ENCODE assay signal across 9 cellular contexts in genomic region chr18:50819727-50820378, GRCh38. TPM values are rescaled to one million over a fixed set of nuclear protein-coding genes. Genes with fewer than 3 reads are reported as not detected.
A peak's percentile ranks its signal among the peaks of the same experiment; 100 is the strongest.
DNase-seq lines count a peak whose midpoint lies in the region; ATAC-seq, FAIRE-seq and TF ChIP-seq lines count a peak whose summit lies in the region.
"Had no signal": no experiment of that assay in that cellular context is flagged by ENCODE, and none has a peak within 500 bp of the region (broad histone marks: within the 10 kb centered on the region; RNA-seq: fewer than 3 reads in every experiment).

Gene MRO, minus strand, starts transcription at chr18:50820016. Its CDS starts 10,616 bp downstream, at chr18:50809400.

- H3K4me1 ChIP-seq in kidney (ENCODE audit: control insufficient read depth in 1 of 2, insufficient read depth in 1 of 2, low read depth in 1 of 2, low read length in 2 of 2): peaks cover 16% of the 10 kb centered on the region in 2 donors

- ATAC-seq in GM19023 (IDR thresholded peaks at IDR 0.05; ENCODE audit: unreplicated experiment): peak; percentile 93
- ATAC-seq in HG03280 (IDR thresholded peaks at IDR 0.05; ENCODE audit: unreplicated experiment): peak; percentile 93
- peak; percentile 86 for ATAC-seq in activated B cell treated with CpG ODN at 0.5 μM for 24 hours (ENCODE audit: low read depth)

- no peak within 1 kb of the TSS for H3K4me3 Mint-ChIP-seq in activated B cell treated with CpG ODN at 0.5 μM for 24 hours

- intact Hi-C loops in activated B cell treated with CpG ODN at 0.5 μM for 24 hours (cut with micrococcal nuclease) (loop anchor here (1.0 to 10.0 kb wide), 9 partner anchors 46 to 1467 kb away; partner anchors contain the start of genes ELAC1, ME2, MEX3C and SMAD4), kidney (cut with DNase I) (no loop called here)

- DNase-seq in AG09319 (ENCODE audit: extremely low read depth, low read depth) (peak; percentile 31), NCI-H226 (peak; percentile 18), activated B cell treated with CpG ODN at 0.5 μM for 24 hours (peak; percentile 70), kidney (peak; percentile 94)
- DNase-seq in central memory CD4-positive, alpha-beta T cell: peak; percentile 66
- DNase-seq in stimulated activated CD4-positive, alpha-beta T cell treated with anti-CD3 and anti-CD28 coated beads, Interleukin-12 subunit alpha, Interleukin-12 subunit beta, amount 100 ng/mL, for 48 hours (ENCODE audit: low read depth in 2 of 3, low spot score in 1 of 3): peak; percentile 63 to 70 (median 67)

- peak within 1 kb of the TSS; percentile 52 to 64 for H3K4me3 ChIP-seq in kidney (ENCODE audit: low read length in 2 of 2)

- no peaks in the 10 kb centered on the region for H3K27me3 Mint-ChIP-seq in activated B cell treated with CpG ODN at 0.5 μM for 24 hours
- H3K27me3 Mint-ChIP-seq: IgD-negative memory B cell had no signal

- CTCF ChIA-PET in activated B cell treated with CpG ODN at 0.5 μM for 24 hours (lab: Charles Lee): interaction anchor here (0.7 to 6.1 kb wide), 23 partner anchors 11 to 289 kb away, joined by 3 to 73 read pairs (median 4); partner anchors contain the start of genes ME2 and SMAD4

- POLR2A ChIA-PET in activated B cell treated with CpG ODN at 0.5 μM for 24 hours (lab: Charles Lee): interaction anchor here (0.6 to 3.4 kb wide), 5 partner anchors 11 to 378 kb away, joined by 4 to 17 read pairs (median 4); partner anchors contain the start of genes ELAC1, ME2 and MEX3C

- H3K27ac ChIP-seq in kidney (ENCODE audit: low read depth in 2 of 2, low read length in 2 of 2): peak within 1 kb of the TSS; percentile 22 to 52

- FAIRE-seq in kidney (lab: Jason Lieb, UNC): no peak

- no peaks in the 10 kb centered on the region for H3K9me3 Mint-ChIP-seq in activated B cell treated with CpG ODN at 0.5 μM for 24 hours
- H3K9me3 Mint-ChIP-seq: IgD-negative memory B cell had no signal

- H3K27ac Mint-ChIP-seq in activated B cell treated with CpG ODN at 0.5 μM for 24 hours: no peak within 1 kb of the TSS
- H3K27ac Mint-ChIP-seq: IgD-negative memory B cell had no signal

- no peaks in the 10 kb centered on the region for H3K36me3 ChIP-seq in kidney (ENCODE audit: control insufficient read depth in 1 of 2, insufficient read depth in 2 of 2, low read length in 2 of 2)

- H3K9ac ChIP-seq in kidney (ENCODE audit: low read length in 2 of 2): peak within 1 kb of the TSS; percentile 20 to 57

- H3K36me3 Mint-ChIP-seq in activated B cell treated with CpG ODN at 0.5 μM for 24 hours (ENCODE audit: low read depth): no peaks in the 10 kb centered on the region
- H3K36me3 Mint-ChIP-seq: IgD-negative memory B cell had no signal

- TF ChIP-seq CTCF in AG09319 (IDR thresholded peaks at IDR 0.05; ENCODE audit: low read depth, low read length): no peak; the same call in none of the 2 replicates
- peak; percentile 90 for TF ChIP-seq CTCF in activated B cell treated with CpG ODN at 0.5 μM for 24 hours (IDR thresholded peaks at IDR 0.05)
- peak; percentile 93 for TF ChIP-seq CTCF in kidney (IDR thresholded peaks at IDR 0.05; ENCODE audit: borderline replicate concordance, extremely low read depth, insufficient read depth)

- peaks cover 28% of the 10 kb centered on the region for H3K4me1 Mint-ChIP-seq in activated B cell treated with CpG ODN at 0.5 μM for 24 hours

- no peaks in the 10 kb centered on the region for H3K9me3 ChIP-seq in kidney (ENCODE audit: control insufficient read depth in 1 of 2, low read length in 2 of 2)

RNA-seq across cellular contexts. Expression of gene MRO, which starts in this region (rescaled TPM):
- total RNA-seq in activated B cell treated with CpG ODN at 0.5 μM for 24 hours (not detected in 2 replicates), kidney (2.9 TPM)
- polyA plus RNA-seq in kidney (ENCODE audit: insufficient read depth, low read depth, low replicate concordance): 6.9 TPM
- polyA plus RNA-seq: IgD-negative memory B cell had no signal

Comparison
In these comparisons a context has a peak if more than half of its experiments do, and no peak if none do; other contexts are left out.
1. Peak in every context shown above with its lines: DNase-seq, ATAC-seq, H3K4me3 ChIP-seq and H3K27ac ChIP-seq.
2. Peak in DNase-seq and ATAC-seq in activated B cell treated with CpG ODN at 0.5 μM for 24 hours; RNA of the gene not detected or under 1 TPM.
3. DNase-seq: peak in every context shown above with its lines; median percentile 94 in kidney; 70 in activated B cell treated with CpG ODN at 0.5 μM for 24 hours; 67 in stimulated activated CD4-positive, alpha-beta T cell treated with anti-CD3 and anti-CD28 coated beads, Interleukin-12 subunit alpha, Interleukin-12 subunit beta, amount 100 ng/mL, for 48 hours; 66 in central memory CD4-positive, alpha-beta T cell; 31 in AG09319; 18 in NCI-H226.